In the genomic region with DNA sequence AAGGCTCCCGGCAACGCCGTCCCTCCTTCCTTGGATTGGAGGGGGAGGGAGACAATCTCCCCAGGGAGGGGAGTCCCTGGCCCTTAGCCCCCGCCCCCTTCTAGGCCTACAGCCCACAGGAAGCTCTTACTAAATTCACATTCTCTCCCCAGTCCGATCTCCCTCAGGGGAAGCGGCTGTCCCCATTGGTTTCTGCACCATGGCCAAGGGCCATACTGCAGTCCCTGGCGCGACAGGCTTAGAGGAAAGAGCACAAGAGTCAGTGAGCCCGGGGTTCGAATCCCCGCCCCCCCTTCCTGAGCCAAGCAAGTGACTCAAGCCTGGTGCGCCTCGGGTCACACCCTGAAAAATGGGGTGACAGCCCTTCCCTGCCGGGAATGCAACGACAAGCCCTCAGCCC, we compare ENCODE assay signal across 11 cellular contexts. TPM values are rescaled to one million over a fixed set of nuclear protein-coding genes. Genes with fewer than 3 reads are reported as not detected.
DNase-seq lines count a peak whose midpoint lies in the region; ATAC-seq and TF ChIP-seq lines count a peak whose summit lies in the region.
"Had no signal": no experiment of that assay in that cellular context is flagged by ENCODE, and none has a peak within 500 bp of the region (broad histone marks: within the 10 kb centered on the region; RNA-seq: fewer than 3 reads in every experiment).

No MANE protein-coding gene starts in this region.

- H3K4me3 ChIP-seq in cardiac fibroblast (replicated peaks in 1 of 2; ENCODE audit: low read depth in 2 of 2, low read length in 2 of 2) (peak overlapping the region; percentile 15 to 56), muscle layer of duodenum (ENCODE audit: low read depth in 1 of 2, low read length in 2 of 2) (peak overlapping the region; percentile 33 to 95), aorta (ENCODE audit: low read length in 2 of 2) (peak overlapping the region; percentile 66 to 78), MM.1S (ENCODE audit: low read length) (no peak overlapping the region)

- H3K36me3 ChIP-seq in muscle layer of duodenum (ENCODE audit: control insufficient read depth in 1 of 2, insufficient read depth in 2 of 2, low read length in 2 of 2) (no peaks in the 10 kb centered on the region), aorta (ENCODE audit: control insufficient read depth in 1 of 2, insufficient read depth in 2 of 2, low read length in 1 of 2) (no peaks in the 10 kb centered on the region), MM.1S (replicated peaks; ENCODE audit: insufficient read depth, low read length) (no peaks in the 10 kb centered on the region)

- intact Hi-C loops in aorta (cut with DNase I), result no loop called here

- H3K9me3 ChIP-seq in muscle layer of duodenum (ENCODE audit: control insufficient read depth in 1 of 2, low read length in 2 of 2), result no peaks in the 10 kb centered on the region
- no peaks in the 10 kb centered on the region for H3K9me3 ChIP-seq in aorta (ENCODE audit: control insufficient read depth, low read length)
- no peaks in the 10 kb centered on the region for H3K9me3 ChIP-seq in MM.1S (replicated peaks; ENCODE audit: insufficient read depth, low read length)

- no peaks in the 10 kb centered on the region for H3K79me2 ChIP-seq in MM.1S (ENCODE audit: low read length)

- H3K4me2 ChIP-seq in MM.1S (ENCODE audit: low read depth, low read length), result no peak overlapping the region

- H3F3A ChIP-seq in MM.1S (ENCODE audit: insufficient read depth, low read length), result no peaks in the 10 kb centered on the region

- 5 to 6% methylated on average over 15 of the region's 15 CpGs for WGBS in aorta, 2 donors

- H3K9ac ChIP-seq in MM.1S (ENCODE audit: low read length), result no peak overlapping the region

- peak; percentile 18 for DNase-seq in stimulated activated CD4-positive, alpha-beta T cell treated with anti-CD3 and anti-CD28 coated beads, Interleukin-15, amount 100 ng/mL, for 24 hours
- no peak for DNase-seq in stimulated activated CD4-positive, alpha-beta T cell treated with anti-CD3 and anti-CD28 coated beads, Interleukin-2, amount 100 ng/mL, for 48 hours
- DNase-seq in cardiac fibroblast (ENCODE audit: low read depth in 2 of 2), result peak; percentile 15 to 32
- peak; percentile 82 to 83 for DNase-seq in aorta
- no peak for DNase-seq in MM.1S
- DNase-seq: GF-D8, IMR-90, SIG-M5 had no signal

- no peak overlapping the region for H2AFZ ChIP-seq in MM.1S (ENCODE audit: low read length)

- H3K4me1 ChIP-seq in muscle layer of duodenum (ENCODE audit: control insufficient read depth in 1 of 2, insufficient read depth in 2 of 2, low read length in 2 of 2) (peaks cover 0 to 25% of the 10 kb centered on the region in 2 donors), aorta (ENCODE audit: control insufficient read depth in 1 of 2, insufficient read depth in 2 of 2, low read length in 2 of 2) (no peaks in the 10 kb centered on the region), MM.1S (ENCODE audit: low read length) (no peaks in the 10 kb centered on the region)

- H3K27me3 ChIP-seq in muscle layer of duodenum (ENCODE audit: low read depth, low read length) (no peaks in the 10 kb centered on the region), aorta (ENCODE audit: control insufficient read depth in 1 of 2, insufficient read depth in 2 of 2, low read length in 1 of 2) (no peaks in the 10 kb centered on the region), MM.1S (replicated peaks; ENCODE audit: insufficient read depth, low read length) (peaks cover 57% of the 10 kb centered on the region)

- H3K9me2 ChIP-seq in MM.1S (replicated peaks; ENCODE audit: insufficient read depth, low read length), result no peaks in the 10 kb centered on the region

- TF ChIP-seq CTCF in cardiac fibroblast (IDR thresholded peaks at IDR 0.05; ENCODE audit: low read depth, low read length) (no peak), MM.1S (IDR thresholded peaks at IDR 0.05; ENCODE audit: low read length) (no peak)

- ATAC-seq in aorta (ENCODE audit: low FRiP score), result no peak
- ATAC-seq in HG03520 (IDR thresholded peaks at IDR 0.05; ENCODE audit: unreplicated experiment), result no peak
- no peak for ATAC-seq in GM19452 (IDR thresholded peaks at IDR 0.05; ENCODE audit: unreplicated experiment)

- H4K20me1 ChIP-seq in MM.1S (ENCODE audit: insufficient read depth, low read length), result no peaks in the 10 kb centered on the region

- no peak overlapping the region for H3K27ac ChIP-seq in muscle layer of duodenum (ENCODE audit: low read length)
- peak overlapping the region in 1 of 2 donors; percentile 3 for H3K27ac ChIP-seq in aorta (ENCODE audit: low read depth in 1 of 2, low read length in 2 of 2)
- no peak overlapping the region for H3K27ac ChIP-seq in MM.1S (ENCODE audit: low read length)

RNA-seq across cellular contexts. Expression of gene ABLIM2, which starts 1.1 kb away (rescaled TPM):
- total RNA-seq in aorta, result 10 to 100 TPM; 15.4 to 20.2 TPM
- 1 to 10 TPM; 5.3 to 6.8 TPM for polyA plus RNA-seq in aorta

RNA-seq across cellular contexts. Expression of gene SH3TC1, which starts 41.6 kb away (rescaled TPM):
- 10 to 100 TPM; 34.4 to 58.9 TPM for total RNA-seq in aorta
- 1 to 10 TPM; 3.4 to 9.0 TPM for polyA plus RNA-seq in aorta

Comparison
In these comparisons a context has a peak if more than half of its experiments do, and no peak if none do; other contexts are left out.
1. DNase-seq: peak in stimulated activated CD4-positive, alpha-beta T cell treated with anti-CD3 and anti-CD28 coated beads, Interleukin-15, amount 100 ng/mL, for 24 hours (single experiment), cardiac fibroblast (2 of 2) and aorta (2 of 2); none in stimulated activated CD4-positive, alpha-beta T cell treated with anti-CD3 and anti-CD28 coated beads, Interleukin-2, amount 100 ng/mL, for 48 hours (0 of 2) and MM.1S (single experiment).